ENCODE assay signal across 22 cellular contexts in genomic region chr12:90234455-90234854, GRCh38.
DNase-seq lines count a peak whose midpoint lies in the region; ATAC-seq and TF ChIP-seq lines count a peak whose summit lies in the region.
"Had no signal": no experiment of that assay in that cellular context is flagged by ENCODE, and none has a peak within 500 bp of the region (broad histone marks: within the 10 kb centered on the region; RNA-seq: fewer than 3 reads in every experiment).

No MANE protein-coding gene starts in this region.

- no peak overlapping the region for H3K27ac Mint-ChIP-seq in naive thymus-derived CD4-positive, alpha-beta T cell
- H3K27ac Mint-ChIP-seq: activated naive CD8-positive, alpha-beta T cell treated with anti-CD3 and anti-CD28 coated beads, Interleukin-2, amount 10 ng/mL, durations not matched to agents 7 days and 5 days; GM23338; stimulated activated naive CD8-positive, alpha-beta T cell treated with anti-CD3 and anti-CD28 coated beads, Interleukin-15, amount 100 ng/mL, for 72 hours had no signal

- no peak for TF ChIP-seq CTCF in GM12865 (IDR thresholded peaks at IDR 0.05; ENCODE audit: insufficient read depth, low read depth, low read length, missing control alignments)
- TF ChIP-seq CTCF in epithelial cell of esophagus (IDR thresholded peaks at IDR 0.05; ENCODE audit: insufficient read depth, low read depth, low read length, missing control alignments), result no peak

- DNase-seq in GM12865 (ENCODE audit: low read depth) (peak; percentile 1), NCI-H226 (peak; percentile 38), epithelial cell of esophagus (ENCODE audit: low read depth) (peak; percentile 94), mesenchymal stem cell (peak; percentile 12), amygdala (lab: John Stamatoyannopoulos, UW) (no peak)
- no peak for DNase-seq in activated CD4-positive, alpha-beta T cell treated with anti-CD3 and anti-CD28 coated beads for 48 hours
- DNase-seq in naive thymus-derived CD4-positive, alpha-beta T cell, result no peak
- DNase-seq: activated CD4-positive, alpha-beta T cell treated with anti-CD3 and anti-CD28 coated beads for 1 hour; activated naive CD8-positive, alpha-beta T cell treated with anti-CD3 and anti-CD28 coated beads, Interleukin-2, amount 10 ng/mL, durations not matched to agents 7 days and 5 days; caudate nucleus; kidney; naive B cell; NCI-H1417; SK-N-SH; stimulated activated CD4-positive, alpha-beta T cell treated with anti-CD3 and anti-CD28 coated beads, Interleukin-2, amount 100 ng/mL, for 24 hours; stimulated activated naive CD8-positive, alpha-beta T cell treated with anti-CD3 and anti-CD28 coated beads, Interleukin-15, amount 100 ng/mL, for 72 hours; T1000; transverse colon had no signal

- no peak for ATAC-seq in naive thymus-derived CD4-positive, alpha-beta T cell
- no peak for ATAC-seq in GM19023 (IDR thresholded peaks at IDR 0.05; ENCODE audit: unreplicated experiment)
- ATAC-seq: GM23338; stimulated activated naive CD8-positive, alpha-beta T cell treated with anti-CD3 and anti-CD28 coated beads, Interleukin-15, amount 100 ng/mL, for 72 hours had no signal

- H2AFZ ChIP-seq in mesenchymal stem cell (ENCODE audit: low read depth, low read length), result no peak overlapping the region

- no peak overlapping the region for H3K23ac ChIP-seq in mesenchymal stem cell (ENCODE audit: low read length in 2 of 2)

- no peak overlapping the region for H4K91ac ChIP-seq in mesenchymal stem cell (ENCODE audit: low read length)

- no peak overlapping the region for H3K14ac ChIP-seq in mesenchymal stem cell (ENCODE audit: low read length in 2 of 2)

- peak overlapping the region; percentile 43 for H3K9ac ChIP-seq in mesenchymal stem cell (ENCODE audit: low read length)
- H3K9ac ChIP-seq: SK-N-SH had no signal

- no peaks in the 10 kb centered on the region for H3K36me3 Mint-ChIP-seq in naive thymus-derived CD4-positive, alpha-beta T cell
- H3K36me3 Mint-ChIP-seq: activated naive CD8-positive, alpha-beta T cell treated with anti-CD3 and anti-CD28 coated beads, Interleukin-2, amount 10 ng/mL, durations not matched to agents 7 days and 5 days had no signal

- WGBS in mesenchymal stem cell, result 100% methylated on average over 1 of the region's 2 CpGs

- peak overlapping the region; percentile 42 for H2BK120ac ChIP-seq in mesenchymal stem cell (ENCODE audit: low read depth, low read length)

- intact Hi-C loops in naive thymus-derived CD4-positive, alpha-beta T cell (cut with micrococcal nuclease), result no loop called here

- H2BK12ac ChIP-seq in mesenchymal stem cell (ENCODE audit: low read length in 2 of 2), result peak overlapping the region; percentile 29 to 32

- no peak overlapping the region for H3K4me3 ChIP-seq in GM12865 (ENCODE audit: low read depth, low read length)
- H3K4me3 ChIP-seq in epithelial cell of esophagus (ENCODE audit: low read length), result no peak overlapping the region
- no peak overlapping the region for H3K4me3 ChIP-seq in mesenchymal stem cell (ENCODE audit: insufficient read depth in 1 of 2, low read depth in 1 of 2, low read length in 2 of 2)
- H3K4me3 ChIP-seq in naive thymus-derived CD4-positive, alpha-beta T cell (ENCODE audit: low read length), result no peak overlapping the region
- H3K4me3 ChIP-seq: esophagus muscularis mucosa, GM23338, lung, transverse colon had no signal

- H3K9me3 Mint-ChIP-seq in naive thymus-derived CD4-positive, alpha-beta T cell, result peaks cover 0 to 2% (median 0%) of the 10 kb centered on the region in 11 donors

- H2BK15ac ChIP-seq in mesenchymal stem cell (ENCODE audit: low read depth, poor library complexity, severe bottlenecking), result no peak overlapping the region

- POLR2A ChIA-PET in naive thymus-derived CD4-positive, alpha-beta T cell (lab: Charles Lee), result no interaction called here

- H3K18ac ChIP-seq in mesenchymal stem cell (ENCODE audit: low read depth in 1 of 2, low read length in 2 of 2), result peak overlapping the region in 1 of 2 experiments; percentile 37

- peak overlapping the region; percentile 42 for H4K8ac ChIP-seq in mesenchymal stem cell (ENCODE audit: low read length)

- H3K27me3 ChIP-seq in mesenchymal stem cell (ENCODE audit: control insufficient read depth in 1 of 2, insufficient read depth in 1 of 2, low read length in 2 of 2), result no peaks in the 10 kb centered on the region
- H3K27me3 ChIP-seq in naive thymus-derived CD4-positive, alpha-beta T cell (ENCODE audit: control insufficient read depth in 2 of 2, insufficient read depth in 2 of 2, low read length in 2 of 2), result no peaks in the 10 kb centered on the region
- H3K27me3 ChIP-seq: esophagus muscularis mucosa, transverse colon had no signal

- H2BK5ac ChIP-seq in mesenchymal stem cell (ENCODE audit: low read depth, low read length, poor library complexity, severe bottlenecking), result peak overlapping the region; percentile 78

- peaks cover 0 to 4% (median 0%) of the 10 kb centered on the region in 7 donors for H3K4me1 Mint-ChIP-seq in naive thymus-derived CD4-positive, alpha-beta T cell
- H3K4me1 Mint-ChIP-seq: stimulated activated naive CD8-positive, alpha-beta T cell treated with anti-CD3 and anti-CD28 coated beads, Interleukin-15, amount 100 ng/mL, for 72 hours had no signal

- H3K4me3 Mint-ChIP-seq in naive thymus-derived CD4-positive, alpha-beta T cell, result no peak overlapping the region
- H3K4me3 Mint-ChIP-seq: activated naive CD8-positive, alpha-beta T cell treated with anti-CD3 and anti-CD28 coated beads, Interleukin-2, amount 10 ng/mL, durations not matched to agents 7 days and 5 days; GM23338; naive B cell; stimulated activated naive CD8-positive, alpha-beta T cell treated with anti-CD3 and anti-CD28 coated beads, Interleukin-15, amount 100 ng/mL, for 72 hours had no signal

- no peaks in the 10 kb centered on the region for H3K79me1 ChIP-seq in mesenchymal stem cell (replicated peaks; ENCODE audit: low read length, poor library complexity, severe bottlenecking)

- H3K4me1 ChIP-seq in mesenchymal stem cell (ENCODE audit: control insufficient read depth, insufficient read depth, low read depth, low read length), result peaks cover 3% of the 10 kb centered on the region
- H3K4me1 ChIP-seq in naive thymus-derived CD4-positive, alpha-beta T cell (ENCODE audit: control insufficient read depth in 2 of 2, insufficient read depth in 2 of 2, low read length in 2 of 2), result no peaks in the 10 kb centered on the region
- H3K4me1 ChIP-seq: esophagus muscularis mucosa had no signal

- peak overlapping the region; percentile 10 for H3K27ac ChIP-seq in mesenchymal stem cell (ENCODE audit: low read length, poor library complexity, severe bottlenecking)
- H3K27ac ChIP-seq in naive thymus-derived CD4-positive, alpha-beta T cell (ENCODE audit: low read depth, low read length), result no peak overlapping the region
- H3K27ac ChIP-seq: esophagus muscularis mucosa, transverse colon had no signal

- CTCF ChIA-PET in naive thymus-derived CD4-positive, alpha-beta T cell (lab: Charles Lee), result no interaction called here

- H3K27me3 Mint-ChIP-seq in naive thymus-derived CD4-positive, alpha-beta T cell, result peaks cover 0 to 29% (median 15%) of the 10 kb centered on the region in 5 donors

- H2AK5ac ChIP-seq in mesenchymal stem cell (ENCODE audit: low read length, severe bottlenecking), result peak overlapping the region; percentile 62

- H3K9me3 ChIP-seq in mesenchymal stem cell (ENCODE audit: control insufficient read depth, low read length), result no peaks in the 10 kb centered on the region
- no peaks in the 10 kb centered on the region for H3K9me3 ChIP-seq in naive thymus-derived CD4-positive, alpha-beta T cell (ENCODE audit: control insufficient read depth in 2 of 3, low read length in 3 of 3)
- H3K9me3 ChIP-seq: esophagus muscularis mucosa, SK-N-SH, transverse colon had no signal

- no peak overlapping the region for H3K4me2 ChIP-seq in mesenchymal stem cell (ENCODE audit: low read length, poor library complexity, severe bottlenecking)
- H3K4me2 ChIP-seq: GM23338, SK-N-SH had no signal

- H3K4ac ChIP-seq in mesenchymal stem cell (ENCODE audit: low read depth in 1 of 2, low read length in 2 of 2), result peak overlapping the region in 1 of 2 experiments; percentile 57

- no peaks in the 10 kb centered on the region for H3K36me3 ChIP-seq in mesenchymal stem cell (ENCODE audit: control insufficient read depth in 1 of 2, insufficient read depth in 2 of 2, low read depth in 1 of 2, low read length in 2 of 2)
- no peaks in the 10 kb centered on the region for H3K36me3 ChIP-seq in naive thymus-derived CD4-positive, alpha-beta T cell (ENCODE audit: control insufficient read depth in 2 of 3, insufficient read depth in 3 of 3, low read length in 3 of 3)
- H3K36me3 ChIP-seq: esophagus muscularis mucosa, transverse colon had no signal

Comparison
In these comparisons a context has a peak if more than half of its experiments do, and no peak if none do; other contexts are left out.
1. DNase-seq: peak in GM12865 (single experiment), NCI-H226 (single experiment), epithelial cell of esophagus (single experiment) and mesenchymal stem cell (single experiment); none in amygdala (0 of 56), activated CD4-positive, alpha-beta T cell treated with anti-CD3 and anti-CD28 coated beads for 48 hours (single experiment) and naive thymus-derived CD4-positive, alpha-beta T cell (0 of 9).